ENCODE assay signal across 18 cellular contexts in the genomic region with DNA sequence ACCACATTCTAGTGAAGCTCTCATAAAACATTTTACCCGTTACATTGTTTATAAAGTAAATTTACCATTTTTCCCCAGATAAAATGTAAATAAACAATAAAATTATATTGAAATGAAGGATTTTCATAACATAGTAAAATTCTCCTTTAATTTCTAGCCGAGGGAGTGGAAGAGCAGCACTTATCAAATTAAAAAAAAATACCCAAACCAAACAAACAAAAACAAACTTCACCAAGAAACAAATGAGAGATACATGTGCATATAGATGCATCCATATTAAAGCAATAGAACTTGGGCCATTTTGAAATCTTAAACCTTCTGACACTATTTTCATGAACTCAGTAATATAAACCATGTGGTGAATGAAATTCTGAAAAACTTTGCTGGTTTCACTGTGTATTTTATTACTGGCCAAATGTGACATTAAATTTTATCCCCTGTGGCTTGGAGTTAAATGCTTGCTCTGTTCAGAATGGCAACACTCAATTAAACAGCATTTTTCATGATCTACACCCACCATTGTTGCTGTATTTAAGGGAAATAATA.
"Had no signal": no experiment of that assay in that cellular context is flagged by ENCODE, and none has a peak within 500 bp of the region (broad histone marks: within the 10 kb centered on the region; RNA-seq: fewer than 3 reads in every experiment).

No MANE protein-coding gene starts in this region.

- H3K27ac ChIP-seq: Peyer's patch, RWPE1, SJCRH30 had no signal

- H3K36me3 ChIP-seq: Peyer's patch, SJCRH30 had no signal

- H3K27me3 ChIP-seq: Peyer's patch, SJCRH30 had no signal

- DNase-seq: activated CD4-positive, alpha-beta T cell treated with anti-CD3 and anti-CD28 coated beads for 48 hours; activated CD4-positive, alpha-beta T cell treated with anti-CD3 and anti-CD28 coated beads, Interleukin-2, amount 50 U/mL, for 4 hours; activated CD8-positive, alpha-beta memory T cell treated with anti-CD3 and anti-CD28 coated beads, Interleukin-2, amount 50 U/mL, for 48 hours; activated CD8-positive, alpha-beta T cell treated with anti-CD3 and anti-CD28 coated beads, Interleukin-2, amount 10 ng/mL, durations not matched to agents 7 days and 5 days; activated effector memory CD4-positive, alpha-beta T cell treated with Interleukin-2 at 50 U/mL for 16 hours; activated naive CD4-positive, alpha-beta T cell; activated T-cell treated with anti-CD3 and anti-CD28 coated beads, Interleukin-2, amount 50 U/mL, for 24 hours; amygdala; Karpas-422; NCI-H1105 treated with DMSO at 0.1 percent for 48 hours; NCI-H1436 treated with DMSO at 0.1 percent for 48 hours; NCI-H187; NCI-H510A treated with DMSO at 0.1 percent for 48 hours; Peyer's patch; Right ventricle myocardium superior; SJCRH30 had no signal

- H3K9me3 ChIP-seq: Peyer's patch, SJCRH30 had no signal

- H3K4me3 ChIP-seq: Peyer's patch, SJCRH30 had no signal

- H3K4me1 ChIP-seq: Peyer's patch, SJCRH30 had no signal

- ATAC-seq: activated CD4-positive, CD25-positive, alpha-beta regulatory T cell treated with anti-CD3 and anti-CD28 coated beads, Interleukin-2, amount 50 U/mL, for 24 hours; activated CD8-positive, alpha-beta T cell treated with anti-CD3 and anti-CD28 coated beads, Interleukin-2, amount 10 ng/mL, durations not matched to agents 7 days and 5 days had no signal
